Comparison of ENCODE assay signal across 17 cellular contexts in genomic region chr16:11687606-11688519, GRCh38. TPM values are rescaled to one million over a fixed set of nuclear protein-coding genes. Genes with fewer than 3 reads are reported as not detected.
DNase-seq lines count a peak whose midpoint lies in the region; ATAC-seq, FAIRE-seq and TF ChIP-seq lines count a peak whose summit lies in the region.
"Had no signal": no experiment of that assay in that cellular context is flagged by ENCODE, and none has a peak within 500 bp of the region (broad histone marks: within the 10 kb centered on the region; RNA-seq: fewer than 3 reads in every experiment).

No MANE protein-coding gene starts in this region.

- BruUV-seq in GM12878 (replicated peaks; lab: Mats Ljungman, UMichigan) = no TSS peak

- H3K4me1 ChIP-seq in GM12878 (ENCODE audit: control insufficient read depth, insufficient read depth, low read length) = peaks cover 65% of the 10 kb centered on the region
- peaks cover 59% of the 10 kb centered on the region for H3K4me1 ChIP-seq in psoas muscle

- CTCF ChIA-PET in GM12878 (lab: Yijun Ruan, JAX) = interaction anchor here (0.7 to 4.3 kb wide), 8 partner anchors 9 to 106 kb away, joined by 3 to 34 read pairs (median 8); no protein-coding TSS in a partner anchor

- H3K27ac ChIP-seq in GM12878 (ENCODE audit: control insufficient read depth, insufficient read depth) (peak overlapping the region; percentile 68; the same call in 1 of the 2 replicates), psoas muscle (peak overlapping the region; percentile 44)

- H4K20me1 ChIP-seq in GM12878 (ENCODE audit: control insufficient read depth, insufficient read depth) = no peaks in the 10 kb centered on the region

- H3K9me3 ChIP-seq in GM12878 (replicated peaks; ENCODE audit: control insufficient read depth, insufficient read depth, low read length) (no peaks in the 10 kb centered on the region), psoas muscle (no peaks in the 10 kb centered on the region)
- H3K9me3 ChIP-seq: heart right ventricle had no signal

- no peaks in the 10 kb centered on the region for H3K9me3 Mint-ChIP-seq in activated T-helper 17 cell treated with anti-CD3 and anti-CD28 coated beads, Interleukin-2, amount 50 U/mL, for 72 hours
- H3K9me3 Mint-ChIP-seq: activated naive CD4-positive, alpha-beta T cell treated with anti-CD3 and anti-CD28 coated beads, Interleukin-2, amount 50 U/mL, for 72 hours; GM23338 had no signal

- TF ChIP-seq CTCF in GM12878 (IDR thresholded peaks at IDR 0.05 in 2 of 3, conservative IDR thresholded peaks at IDR 0.05 in 1 of 3; ENCODE audit: control insufficient read depth in 2 of 3, extremely low read depth in 1 of 3, insufficient read depth in 1 of 3, low read depth in 3 of 3, low read length in 3 of 3) = no peak
- TF ChIP-seq CTCF in psoas muscle (IDR thresholded peaks at IDR 0.05) = no peak

- in situ Hi-C loops in GM12878 (cut with MboI) = no loop called here

- H3K4me1 Mint-ChIP-seq in activated T-helper 17 cell treated with anti-CD3 and anti-CD28 coated beads, Interleukin-2, amount 50 U/mL, for 72 hours = peaks cover 21% of the 10 kb centered on the region

- POLR2A ChIA-PET in GM12878 (lab: Charles Lee) = interaction anchor here (0.7 to 6.0 kb wide), 13 partner anchors 9 to 161 kb away, joined by 3 to 63 read pairs (median 5); partner anchors contain the start of genes SNN and TXNDC11

- peaks cover 14% of the 10 kb centered on the region for H3K79me2 ChIP-seq in GM12878 (ENCODE audit: control insufficient read depth, insufficient read depth, low read length)

- H3K9ac ChIP-seq in GM12878 (ENCODE audit: control insufficient read depth, insufficient read depth, low read length) = no peak overlapping the region

- no peak for ATAC-seq in GM12878
- peak; percentile 42 to 59 (median 50) for ATAC-seq in psoas muscle
- ATAC-seq in GM21423 (IDR thresholded peaks at IDR 0.05; ENCODE audit: unreplicated experiment) = no peak
- ATAC-seq in activated T-helper 17 cell treated with anti-CD3 and anti-CD28 coated beads, Interleukin-2, amount 50 U/mL, for 72 hours (replicated peaks) = no peak
- ATAC-seq: activated naive CD4-positive, alpha-beta T cell treated with anti-CD3 and anti-CD28 coated beads, Interleukin-2, amount 50 U/mL, for 72 hours; GM23338; left colon had no signal

- SMC1A ChIA-PET in GM12878 (lab: Charles Lee; ENCODE audit: uncharacterized antibody, unreplicated experiment) = interaction anchor here (0.8 to 4.9 kb wide), 21 partner anchors 7 to 111 kb away, joined by 3 to 46 read pairs (median 7); partner anchors contain the start of genes SNN and TXNDC11

- no peak overlapping the region for H3K27ac Mint-ChIP-seq in activated T-helper 17 cell treated with anti-CD3 and anti-CD28 coated beads, Interleukin-2, amount 50 U/mL, for 72 hours
- H3K27ac Mint-ChIP-seq: activated naive CD4-positive, alpha-beta T cell treated with anti-CD3 and anti-CD28 coated beads, Interleukin-2, amount 50 U/mL, for 72 hours; GM23338 had no signal

- no peaks in the 10 kb centered on the region for H3K27me3 ChIP-seq in GM12878 (replicated peaks in 1 of 2; ENCODE audit: control insufficient read depth in 2 of 2, insufficient read depth in 2 of 2, low read length in 1 of 2)
- no peaks in the 10 kb centered on the region for H3K27me3 ChIP-seq in psoas muscle (ENCODE audit: insufficient read depth in 3 of 3, low read length in 2 of 3)
- H3K27me3 ChIP-seq: heart right ventricle had no signal

- H3K4me3 ChIP-seq in GM12878 = no peak overlapping the region
- no peak overlapping the region for H3K4me3 ChIP-seq in psoas muscle
- H3K4me3 ChIP-seq: GM23338, heart right ventricle had no signal

- 85% methylated on average over 13 of the region's 13 CpGs for WGBS in GM12878 (ENCODE audit: insufficient coverage, insufficient replicate concordance, low lambda C conversion rate, missing lambda C conversion rate)
- WGBS in psoas muscle, 3 donors = 65 to 73% (median 68%) methylated on average over 13 of the region's 13 CpGs

- no peaks in the 10 kb centered on the region for H3K27me3 Mint-ChIP-seq in activated T-helper 17 cell treated with anti-CD3 and anti-CD28 coated beads, Interleukin-2, amount 50 U/mL, for 72 hours

- H3K36me3 Mint-ChIP-seq in activated T-helper 17 cell treated with anti-CD3 and anti-CD28 coated beads, Interleukin-2, amount 50 U/mL, for 72 hours (ENCODE audit: low read depth) = peaks cover 100% of the 10 kb centered on the region

- DNase-seq in DMS 273 (lab: John Stamatoyannopoulos, UW; ENCODE audit: unreplicated experiment) = peak; percentile 92
- DNase-seq in NCI-H1694 treated with DMSO at 0.1 percent for 48 hours (lab: John Stamatoyannopoulos, UW) = peak; percentile 83
- DNase-seq in GM12878 (ENCODE audit: low read depth, low spot score) = no peak
- DNase-seq in psoas muscle = no peak
- no peak for DNase-seq in stimulated activated naive CD4-positive, alpha-beta T cell treated with Interleukin-2 at 50 U/mL for 16 hours (lab: John Stamatoyannopoulos, UW)
- no peak for DNase-seq in GOT3 (lab: John Stamatoyannopoulos, UW)
- DNase-seq: erythroblast; heart right ventricle; KG1; left colon; NCI-H187 treated with DMSO at 0.1 percent for 48 hours; stimulated activated CD4-positive, alpha-beta T cell treated with anti-CD3 and anti-CD28 coated beads, Interleukin-4, amount 100 ng/mL, for 24 hours had no signal

- no peak for FAIRE-seq in GM12878 (lab: Jason Lieb, UNC)
- FAIRE-seq: G401.6 had no signal

- RAD21 ChIA-PET in GM12878 (lab: Charles Lee; ENCODE audit: unreplicated experiment) = interaction anchor here (0.7 to 3.3 kb wide), 21 partner anchors 10 to 281 kb away, joined by 3 to 34 read pairs (median 6); partner anchors contain the start of genes SNN, TXNDC11 and ZC3H7A

- intact Hi-C loops in GM12878 (cut with micrococcal nuclease; ENCODE audit: unreplicated experiment) (no loop called here), psoas muscle (cut with DNase I) (no loop called here)

- no peak for TF ChIP-seq RAD21 in GM12878 (IDR thresholded peaks at IDR 0.05; ENCODE audit: insufficient read depth, low read depth, low read length)

- no peak for TF ChIP-seq EP300 in GM12878 (IDR thresholded peaks at IDR 0.05; ENCODE audit: borderline replicate concordance in 1 of 2, control insufficient read depth in 1 of 2, low read depth in 2 of 2, low read length in 2 of 2)

- no peak for TF ChIP-seq POLR2A in GM12878 (IDR thresholded peaks at IDR 0.05; ENCODE audit: low read depth, low read length)

- H3K36me3 ChIP-seq in GM12878 (ENCODE audit: control insufficient read depth in 2 of 2, insufficient read depth in 2 of 2, low read length in 1 of 2) = peaks cover 29 to 53% of the 10 kb centered on the region in 2 experiments
- peaks cover 14 to 69% of the 10 kb centered on the region in 2 donors for H3K36me3 ChIP-seq in psoas muscle (ENCODE audit: insufficient read depth in 1 of 2, low read depth in 1 of 2)

- H3K4me2 ChIP-seq in GM12878 (ENCODE audit: control insufficient read depth, insufficient read depth) = peak overlapping the region; percentile 1
- H3K4me2 ChIP-seq: GM23338 had no signal

- H2AFZ ChIP-seq in GM12878 (ENCODE audit: control insufficient read depth, low read depth, low read length) = no peak overlapping the region
- H2AFZ ChIP-seq: GM23338 had no signal

- H3K4me3 Mint-ChIP-seq in activated T-helper 17 cell treated with anti-CD3 and anti-CD28 coated beads, Interleukin-2, amount 50 U/mL, for 72 hours = no peak overlapping the region
- H3K4me3 Mint-ChIP-seq: GM23338 had no signal

TF ChIP-seq in GM12878, 131 proteins besides CTCF, POLR2A, EP300 and RAD21 (continues in another document):
- TF ChIP-seq CBX3 (IDR thresholded peaks at IDR 0.05; ENCODE audit: borderline replicate concordance, low read depth) = no peak

RNA-seq across cellular contexts. Expression of gene SNN, which starts 19.6 kb away (rescaled TPM):
- total RNA-seq in GM12878 (2013; cell fraction: nucleolus; rRNA removed) = 34.4 and 35.4 TPM in 2 replicates
- 25.6 and 28.2 TPM in 2 replicates for total RNA-seq in GM12878 (2014; rRNA removed)
- 26.9 and 27.3 TPM in 2 replicates for total RNA-seq in GM12878 (2014; rRNA removed; fragmentation: Illumina TruSeq; extraction: Trizol)
- total RNA-seq in GM12878 (2021) = 38.5 and 40.4 TPM in 2 replicates
- 15.3 TPM for polyA plus RNA-seq in GM12878 (2011; ENCODE audit: low read depth)
- 32.8 and 43.4 TPM in 2 replicates for polyA plus RNA-seq in GM12878 (2011; rRNA removed)
- polyA plus RNA-seq in GM12878 (2011; cell fraction: cytosol; rRNA removed) = 35.7 and 49.6 TPM in 2 replicates
- 25.6 and 27.0 TPM in 2 replicates for polyA plus RNA-seq in GM12878 (2011; cell fraction: nucleus; rRNA removed)
- 19.4 and 29.5 TPM in 2 replicates for polyA plus RNA-seq in GM12878 (2012)
- 26.5 and 32.4 TPM in 2 replicates for polyA plus RNA-seq in GM12878 (2014; fragmentation: Illumina TruSeq; extraction: Trizol)
- 1 to 10 TPM; 2.2 to 5.2 TPM for polyA plus RNA-seq in GM12878 (2014; fragmentation: Nextera tagmentation; extraction: Ambion mirVana)
- polyA plus RNA-seq in GM12878 (2014; rRNA removed) = 40.0 and 42.4 TPM in 2 replicates
- polyA plus RNA-seq in GM12878 (2016; fragmentation: Nextera tagmentation; extraction: Ambion mirVana) = 10 to 100 TPM; 17.4 to 22.6 TPM
- 17.0 and 24.5 TPM in 2 replicates for polyA minus RNA-seq in GM12878 (2011; rRNA and poly(A)+ RNA removed)
- polyA minus RNA-seq in GM12878 (2011; cell fraction: cytosol; rRNA and poly(A)+ RNA removed) = 10.7 and 12.4 TPM in 2 replicates
- 9.7 and 16.1 TPM in 2 replicates for polyA minus RNA-seq in GM12878 (2011; cell fraction: nucleus; rRNA and poly(A)+ RNA removed)
- total RNA-seq in psoas muscle = 100 to 1,000 TPM in 2 of 4 donors, 10 to 100 TPM in 2; 30.3 to 113 (median 83.8) TPM
- polyA plus RNA-seq in psoas muscle = 100 to 1,000 TPM in 2 of 3 donors, 10 to 100 TPM in 1; 56.9 to 152 (median 107) TPM
- total RNA-seq in activated T-helper 17 cell treated with anti-CD3 and anti-CD28 coated beads, Interleukin-2, amount 50 U/mL, for 72 hours = 1 to 10 TPM; 3.3 to 4.9 TPM

RNA-seq across cellular contexts. Expression of gene TXNDC11, which starts 54.8 kb away (rescaled TPM):
- total RNA-seq in GM12878 (2013; cell fraction: nucleolus; rRNA removed) = 97.8 and 99.6 TPM in 2 replicates
- total RNA-seq in GM12878 (2014; rRNA removed) (54.4 and 59.1 TPM in 2 replicates), GM12878 (2014; rRNA removed; fragmentation: Illumina TruSeq; extraction: Trizol) (33.3 and 43.1 TPM in 2 replicates), GM12878 (2021) (45.8 and 51.8 TPM in 2 replicates), psoas muscle (10 to 100 TPM; 21.3 to 37.2 (median 33.5) TPM)
- polyA plus RNA-seq in GM12878 (2011; ENCODE audit: low read depth) = 38.0 TPM
- polyA plus RNA-seq in GM12878 (2011; rRNA removed) (71.0 and 86.7 TPM in 2 replicates), GM12878 (2014; fragmentation: Illumina TruSeq; extraction: Trizol) (40.7 and 49.9 TPM in 2 replicates), GM12878 (2014; fragmentation: Nextera tagmentation; extraction: Ambion mirVana) (1 to 10 TPM; 1.7 to 7.3 TPM), GM12878 (2014; rRNA removed) (57.0 and 59.9 TPM in 2 replicates), GM12878 (2016; fragmentation: Nextera tagmentation; extraction: Ambion mirVana) (10 to 100 TPM; 69.8 to 70.7 TPM), psoas muscle (10 to 100 TPM; 38.8 to 49.1 (median 40.5) TPM)
- 96.3 and 103 TPM in 2 replicates for polyA plus RNA-seq in GM12878 (2011; cell fraction: cytosol; rRNA removed)
- polyA plus RNA-seq in GM12878 (2011; cell fraction: nucleus; rRNA removed) = 86.4 and 91.4 TPM in 2 replicates
- 48.2 and 55.5 TPM in 2 replicates for polyA plus RNA-seq in GM12878 (2012)
- polyA minus RNA-seq in GM12878 (2011; rRNA and poly(A)+ RNA removed) = 79.2 and 95.3 TPM in 2 replicates
- polyA minus RNA-seq in GM12878 (2011; cell fraction: cytosol; rRNA and poly(A)+ RNA removed) = 28.7 and 34.5 TPM in 2 replicates
- polyA minus RNA-seq in GM12878 (2011; cell fraction: nucleus; rRNA and poly(A)+ RNA removed) = 27.4 and 50.4 TPM in 2 replicates
- 10 to 100 TPM; 33.8 to 38.6 TPM for total RNA-seq in activated T-helper 17 cell treated with anti-CD3 and anti-CD28 coated beads, Interleukin-2, amount 50 U/mL, for 72 hours

Comparison
In these comparisons a context has a peak if more than half of its experiments do, and no peak if none do; other contexts are left out.
1. DNase-seq: peak in DMS 273 (single experiment) and NCI-H1694 treated with DMSO at 0.1 percent for 48 hours (single experiment); none in GM12878 (single experiment), psoas muscle (0 of 2), stimulated activated naive CD4-positive, alpha-beta T cell treated with Interleukin-2 at 50 U/mL for 16 hours (single experiment) and GOT3 (single experiment).
2. ATAC-seq: peak in psoas muscle (4 of 4); none in GM12878 (single experiment), GM21423 (single experiment) and activated T-helper 17 cell treated with anti-CD3 and anti-CD28 coated beads, Interleukin-2, amount 50 U/mL, for 72 hours (single experiment).
3. RNA of gene SNN, which starts 19.6 kb away (total RNA-seq): 30.3 to 113 TPM in psoas muscle and 25.6 to 40.4 TPM in GM12878; 3.3 to 4.9 TPM in activated T-helper 17 cell treated with anti-CD3 and anti-CD28 coated beads, Interleukin-2, amount 50 U/mL, for 72 hours; every median in the first group is over 4 times any median in the second.